ENCODE assay signal across 24 cellular contexts in genomic region chr3:48797626-48798025, GRCh38.
"Had no signal": no experiment of that assay in that cellular context is flagged by ENCODE, and none has a peak within 500 bp of the region (broad histone marks: within the 10 kb centered on the region; RNA-seq: fewer than 3 reads in every experiment).

No MANE protein-coding gene starts in this region.

- H3K27me3 ChIP-seq: adrenal gland, ascending aorta, brain microvascular endothelial cell, heart right ventricle, right lobe of liver, tibial artery had no signal

- H3K9me3 Mint-ChIP-seq: activated CD4-positive, alpha-beta memory T cell treated with anti-CD3 and anti-CD28 coated beads, Interleukin-2, amount 10 ng/mL, durations not matched to agents 7 days and 5 days; activated CD4-positive, alpha-beta T cell treated with anti-CD3 and anti-CD28 coated beads, Interleukin-2, amount 10 ng/mL, durations not matched to agents 24 days and 14 days; endodermal cell; nephron; stimulated activated naive CD8-positive, alpha-beta T cell treated with anti-CD3 and anti-CD28 coated beads, Interleukin-15, Interleukin-2, amounts not matched to agents 100 ng/mL and 50 ng/mL, for 24 hours had no signal

- H3K4me3 ChIP-seq: adrenal gland, ascending aorta, heart right ventricle, lower lobe of right lung, right lobe of liver, skin epidermis, tibial artery had no signal

- H3K4me1 ChIP-seq: adrenal gland, ascending aorta, lower lobe of right lung had no signal

- H3K9me3 ChIP-seq: adrenal gland, ascending aorta, heart right ventricle, lower lobe of right lung, right lobe of liver, tibial artery had no signal

- DNase-seq: activated CD4-positive, alpha-beta memory T cell treated with anti-CD3 and anti-CD28 coated beads, Interleukin-2, amount 10 ng/mL, durations not matched to agents 7 days and 5 days; activated CD4-positive, alpha-beta T cell treated with anti-CD3 and anti-CD28 coated beads, Interleukin-2, amount 10 ng/mL, durations not matched to agents 24 days and 14 days; activated CD8-positive, alpha-beta memory T cell treated with anti-CD3 and anti-CD28 coated beads, Interleukin-2, amount 10 ng/mL, durations not matched to agents 7 days and 5 days; brain microvascular endothelial cell; central memory CD4-positive, alpha-beta T cell; endodermal cell; foreskin fibroblast; heart right ventricle; lower lobe of right lung; midbrain; right lobe of liver; stimulated activated CD4-positive, alpha-beta T cell treated with anti-CD3 and anti-CD28 coated beads, Interleukin-1b, Interleukin-23, amount 100 ng/mL, for 48 hours; substantia nigra; SW 1271; tibial artery had no signal

- H3K27ac Mint-ChIP-seq: activated CD4-positive, alpha-beta memory T cell treated with anti-CD3 and anti-CD28 coated beads, Interleukin-2, amount 10 ng/mL, durations not matched to agents 7 days and 5 days; activated CD4-positive, alpha-beta T cell treated with anti-CD3 and anti-CD28 coated beads, Interleukin-2, amount 10 ng/mL, durations not matched to agents 24 days and 14 days; activated CD8-positive, alpha-beta memory T cell treated with anti-CD3 and anti-CD28 coated beads, Interleukin-2, amount 10 ng/mL, durations not matched to agents 7 days and 5 days; activated naive CD8-positive, alpha-beta T cell; endodermal cell; stimulated activated naive CD8-positive, alpha-beta T cell treated with anti-CD3 and anti-CD28 coated beads, Interleukin-15, Interleukin-2, amounts not matched to agents 100 ng/mL and 50 ng/mL, for 24 hours had no signal

- H3K27me3 Mint-ChIP-seq: activated CD4-positive, alpha-beta memory T cell treated with anti-CD3 and anti-CD28 coated beads, Interleukin-2, amount 10 ng/mL, durations not matched to agents 7 days and 5 days; activated CD4-positive, alpha-beta T cell treated with anti-CD3 and anti-CD28 coated beads, Interleukin-2, amount 10 ng/mL, durations not matched to agents 24 days and 14 days; activated CD8-positive, alpha-beta memory T cell treated with anti-CD3 and anti-CD28 coated beads, Interleukin-2, amount 10 ng/mL, durations not matched to agents 7 days and 5 days; activated naive CD8-positive, alpha-beta T cell; stimulated activated naive CD8-positive, alpha-beta T cell treated with anti-CD3 and anti-CD28 coated beads, Interleukin-15, Interleukin-2, amounts not matched to agents 100 ng/mL and 50 ng/mL, for 24 hours had no signal

- H3K4me1 Mint-ChIP-seq: activated CD4-positive, alpha-beta memory T cell treated with anti-CD3 and anti-CD28 coated beads, Interleukin-2, amount 10 ng/mL, durations not matched to agents 7 days and 5 days; activated CD4-positive, alpha-beta T cell treated with anti-CD3 and anti-CD28 coated beads, Interleukin-2, amount 10 ng/mL, durations not matched to agents 24 days and 14 days; activated CD8-positive, alpha-beta memory T cell treated with anti-CD3 and anti-CD28 coated beads, Interleukin-2, amount 10 ng/mL, durations not matched to agents 7 days and 5 days had no signal

- ATAC-seq: activated CD4-positive, CD25-positive, alpha-beta regulatory T cell treated with anti-CD3 and anti-CD28 coated beads, Interleukin-2, amount 50 U/mL, for 24 hours; activated CD8-positive, alpha-beta memory T cell treated with anti-CD3 and anti-CD28 coated beads, Interleukin-2, amount 10 ng/mL, durations not matched to agents 7 days and 5 days; heart right ventricle; left lobe of liver; lower lobe of right lung; right lobe of liver had no signal

- H3K27ac ChIP-seq: adrenal gland, ascending aorta, brain microvascular endothelial cell, epithelial cell of prostate, heart right ventricle, lower lobe of right lung, right lobe of liver, skin epidermis, tibial artery had no signal

- H3K4me3 Mint-ChIP-seq: activated CD4-positive, alpha-beta memory T cell treated with anti-CD3 and anti-CD28 coated beads, Interleukin-2, amount 10 ng/mL, durations not matched to agents 7 days and 5 days; activated CD4-positive, alpha-beta T cell treated with anti-CD3 and anti-CD28 coated beads, Interleukin-2, amount 10 ng/mL, durations not matched to agents 24 days and 14 days; activated CD8-positive, alpha-beta memory T cell treated with anti-CD3 and anti-CD28 coated beads, Interleukin-2, amount 10 ng/mL, durations not matched to agents 7 days and 5 days; activated naive CD8-positive, alpha-beta T cell; endodermal cell; nephron; stimulated activated naive CD8-positive, alpha-beta T cell treated with anti-CD3 and anti-CD28 coated beads, Interleukin-15, Interleukin-2, amounts not matched to agents 100 ng/mL and 50 ng/mL, for 24 hours had no signal
